21 cellular contexts compared by ENCODE assay signal in the genomic region with DNA sequence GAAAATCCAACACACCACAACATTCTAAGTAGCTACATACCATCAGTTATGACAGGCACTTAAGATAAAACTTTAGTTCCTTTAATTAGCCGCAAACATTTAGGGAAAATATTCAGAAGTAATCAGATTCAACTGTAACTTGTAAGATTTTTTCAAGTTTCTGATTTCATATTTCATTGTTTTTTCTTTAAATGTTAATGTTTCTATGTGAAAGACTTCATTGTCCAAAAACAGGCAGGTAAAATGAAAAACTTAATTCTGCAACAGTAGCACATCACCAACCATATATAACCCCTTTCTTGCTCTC. TPM values are rescaled to one million over a fixed set of nuclear protein-coding genes. Genes with fewer than 3 reads are reported as not detected.
"Had no signal": no experiment of that assay in that cellular context is flagged by ENCODE, and none has a peak within 500 bp of the region (broad histone marks: within the 10 kb centered on the region; RNA-seq: fewer than 3 reads in every experiment).

No MANE protein-coding gene starts in this region.

- H3K36me3 ChIP-seq: sigmoid colon had no signal

- H3K27ac Mint-ChIP-seq: activated B cell treated with CpG ODN at 0.5 μM for 24 hours; activated CD4-positive, alpha-beta T cell treated with anti-CD3 and anti-CD28 coated beads, Interleukin-2, amount 10 ng/mL, durations not matched to agents 7 days and 5 days; effector memory CD8-positive, alpha-beta T cell; immature natural killer cell; natural killer cell; stimulated activated naive CD8-positive, alpha-beta T cell treated with anti-CD3 and anti-CD28 coated beads, Interleukin-15, amount 100 ng/mL, for 72 hours; T-helper 1 cell treated with Interleukin-12 subunit alpha and Interleukin-12 subunit beta and Interleukin-4 antibody, amounts not matched to agents 30 μg/mL and 1 μg/mL, for 36 hours had no signal

- ATAC-seq: effector memory CD8-positive, alpha-beta T cell; left cardiac atrium; natural killer cell; psoas muscle had no signal

- H3K27me3 Mint-ChIP-seq: activated B cell treated with CpG ODN at 0.5 μM for 24 hours; activated CD4-positive, alpha-beta T cell treated with anti-CD3 and anti-CD28 coated beads, Interleukin-2, amount 10 ng/mL, durations not matched to agents 7 days and 5 days; effector memory CD8-positive, alpha-beta T cell; stimulated activated naive CD8-positive, alpha-beta T cell treated with anti-CD3 and anti-CD28 coated beads, Interleukin-15, amount 100 ng/mL, for 72 hours had no signal

- H3K36me3 Mint-ChIP-seq: immature natural killer cell, natural killer cell had no signal

- H3K4me1 Mint-ChIP-seq: activated B cell treated with CpG ODN at 0.5 μM for 24 hours; activated CD4-positive, alpha-beta T cell treated with anti-CD3 and anti-CD28 coated beads, Interleukin-2, amount 10 ng/mL, durations not matched to agents 7 days and 5 days; immature natural killer cell; natural killer cell; stimulated activated naive CD8-positive, alpha-beta T cell treated with anti-CD3 and anti-CD28 coated beads, Interleukin-15, amount 100 ng/mL, for 72 hours had no signal

- H3K4me3 ChIP-seq: psoas muscle, sigmoid colon, testis had no signal

- H3K27ac ChIP-seq: psoas muscle, sigmoid colon, testis had no signal

- H3K4me1 ChIP-seq: psoas muscle, sigmoid colon, testis had no signal

- H3K27me3 ChIP-seq: sigmoid colon, testis had no signal

- DNase-seq: activated B cell treated with CpG ODN at 0.5 μM for 24 hours; activated CD8-positive, alpha-beta memory T cell treated with anti-CD3 and anti-CD28 coated beads for 24 hours; activated naive CD4-positive, alpha-beta T cell treated with anti-CD3 and anti-CD28 coated beads, Interleukin-2, amount 50 U/mL, for 16 hours; activated T-cell treated with anti-CD3 and anti-CD28 coated beads for 4 hours; central memory CD4-positive, alpha-beta T cell; effector memory CD8-positive, alpha-beta T cell; immature natural killer cell; left cardiac atrium; natural killer cell; psoas muscle; sigmoid colon; stimulated activated CD4-positive, alpha-beta T cell treated with anti-CD3 and anti-CD28 coated beads, Interleukin-4, amount 100 ng/mL, for 1 hour had no signal

- H3K9me3 ChIP-seq: psoas muscle, sigmoid colon, testis had no signal

- H3K4me3 Mint-ChIP-seq: activated B cell treated with CpG ODN at 0.5 μM for 24 hours; activated CD4-positive, alpha-beta T cell treated with anti-CD3 and anti-CD28 coated beads, Interleukin-2, amount 10 ng/mL, durations not matched to agents 7 days and 5 days; effector memory CD8-positive, alpha-beta T cell; immature natural killer cell; natural killer cell; stimulated activated naive CD8-positive, alpha-beta T cell treated with anti-CD3 and anti-CD28 coated beads, Interleukin-15, amount 100 ng/mL, for 72 hours; T-helper 1 cell treated with Interleukin-12 subunit alpha and Interleukin-12 subunit beta and Interleukin-4 antibody, amounts not matched to agents 30 μg/mL and 1 μg/mL, for 36 hours had no signal

- H3K9me3 Mint-ChIP-seq: activated B cell treated with CpG ODN at 0.5 μM for 24 hours; activated CD4-positive, alpha-beta T cell treated with anti-CD3 and anti-CD28 coated beads, Interleukin-2, amount 10 ng/mL, durations not matched to agents 7 days and 5 days; stimulated activated naive CD8-positive, alpha-beta T cell treated with anti-CD3 and anti-CD28 coated beads, Interleukin-15, amount 100 ng/mL, for 72 hours; T-helper 1 cell treated with Interleukin-12 subunit alpha and Interleukin-12 subunit beta and Interleukin-4 antibody, amounts not matched to agents 30 μg/mL and 1 μg/mL, for 36 hours had no signal

RNA-seq across cellular contexts. Expression of gene ODAM, which starts 11.6 kb away (rescaled TPM):
- total RNA-seq: activated B cell treated with CpG ODN at 0.5 μM for 24 hours; activated CD4-positive, alpha-beta T cell treated with anti-CD3 and anti-CD28 coated beads, Interleukin-2, amount 10 ng/mL, durations not matched to agents 7 days and 5 days; left cardiac atrium; lung microvascular endothelial cell; mucosa of gallbladder; natural killer cell; omental fat pad; psoas muscle; testis; urinary bladder had no signal
- polyA plus RNA-seq: immature natural killer cell, psoas muscle had no signal

RNA-seq across cellular contexts. Expression of gene PRR27, which starts 29.9 kb away (rescaled TPM):
- total RNA-seq: activated B cell treated with CpG ODN at 0.5 μM for 24 hours; activated CD4-positive, alpha-beta T cell treated with anti-CD3 and anti-CD28 coated beads, Interleukin-2, amount 10 ng/mL, durations not matched to agents 7 days and 5 days; left cardiac atrium; lung microvascular endothelial cell; mucosa of gallbladder; natural killer cell; omental fat pad; psoas muscle; sigmoid colon; urinary bladder had no signal
- polyA plus RNA-seq: esophagus, immature natural killer cell, psoas muscle, urinary bladder had no signal

RNA-seq across cellular contexts. Expression of gene FDCSP, which starts 42.0 kb away (rescaled TPM):
- total RNA-seq: activated B cell treated with CpG ODN at 0.5 μM for 24 hours; activated CD4-positive, alpha-beta T cell treated with anti-CD3 and anti-CD28 coated beads, Interleukin-2, amount 10 ng/mL, durations not matched to agents 7 days and 5 days; left cardiac atrium; lung microvascular endothelial cell; mucosa of gallbladder; natural killer cell; omental fat pad; psoas muscle; testis had no signal
- polyA plus RNA-seq: immature natural killer cell, psoas muscle had no signal

RNA-seq across cellular contexts. Expression of gene CSN3, which starts 58.5 kb away (rescaled TPM):
- total RNA-seq: activated B cell treated with CpG ODN at 0.5 μM for 24 hours; activated CD4-positive, alpha-beta T cell treated with anti-CD3 and anti-CD28 coated beads, Interleukin-2, amount 10 ng/mL, durations not matched to agents 7 days and 5 days; left cardiac atrium; lung microvascular endothelial cell; mucosa of gallbladder; natural killer cell; omental fat pad; psoas muscle; sigmoid colon; urinary bladder had no signal
- polyA plus RNA-seq: esophagus, immature natural killer cell, psoas muscle, sigmoid colon, urinary bladder had no signal
